In genomic region chr1:77544845-77545244, GRCh38 we compare ENCODE assay signal across 17 cellular contexts.
"Had no signal": no experiment of that assay in that cellular context is flagged by ENCODE, and none has a peak within 500 bp of the region (broad histone marks: within the 10 kb centered on the region; RNA-seq: fewer than 3 reads in every experiment).

No MANE protein-coding gene starts in this region.

- H3K4me2 ChIP-seq: SK-N-SH had no signal

- H3K9me3 ChIP-seq: body of pancreas, left lung, psoas muscle, SK-N-SH, thoracic aorta had no signal

- H3K9ac ChIP-seq: SK-N-SH had no signal

- H3K27ac Mint-ChIP-seq: activated naive CD4-positive, alpha-beta T cell treated with anti-CD3 and anti-CD28 coated beads, Interleukin-2, amount 10 ng/mL, durations not matched to agents 7 days and 5 days; activated T-helper 2 cell treated with anti-CD3 and anti-CD28 coated beads, Interferon-gamma antibody, Interleukin-2, Interleukin-4, amounts not matched to agents 10 μg/mL and 5 μg/mL and 100 μg/mL, durations not matched to agents 14 hours and 24 hours and 36 hours; natural killer cell treated with Interleukin-12 subunit alpha and Interleukin-12 subunit beta and Interleukin-15 and Interleukin-18, amount 100 ng/mL, for 72 hours; stimulated activated naive CD8-positive, alpha-beta T cell treated with anti-CD3 and anti-CD28 coated beads, Interleukin-15, Interleukin-2, amounts not matched to agents 100 ng/mL and 50 ng/mL, for 24 hours; T-cell had no signal

- H3K4me3 ChIP-seq: body of pancreas, left lung, psoas muscle, thoracic aorta had no signal

- DNase-seq: activated CD4-positive, alpha-beta T cell treated with anti-CD3 and anti-CD28 coated beads for 1 hour; activated CD4-positive, alpha-beta T cell treated with anti-CD3 and anti-CD28 coated beads, Interleukin-2, amount 50 U/mL, for 48 hours; activated naive CD4-positive, alpha-beta T cell treated with anti-CD3 and anti-CD28 coated beads, Interleukin-2, amount 10 ng/mL, durations not matched to agents 7 days and 5 days; body of pancreas; effector memory CD4-positive, alpha-beta T cell; left lung; mesendoderm; psoas muscle; SK-N-SH; T-cell; T1000 had no signal

- ATAC-seq: body of pancreas, left lung, psoas muscle, sciatic nerve, T-cell had no signal

- H3K27me3 Mint-ChIP-seq: activated naive CD4-positive, alpha-beta T cell treated with anti-CD3 and anti-CD28 coated beads, Interleukin-2, amount 10 ng/mL, durations not matched to agents 7 days and 5 days; stimulated activated naive CD8-positive, alpha-beta T cell treated with anti-CD3 and anti-CD28 coated beads, Interleukin-15, Interleukin-2, amounts not matched to agents 100 ng/mL and 50 ng/mL, for 24 hours; T-cell had no signal

- H3K27ac ChIP-seq: body of pancreas, left lung, psoas muscle, thoracic aorta, VCaP had no signal

- H3K36me3 ChIP-seq: left lung, thoracic aorta had no signal

- H3K27me3 ChIP-seq: body of pancreas, left lung had no signal

- H3K36me3 Mint-ChIP-seq: activated naive CD4-positive, alpha-beta T cell treated with anti-CD3 and anti-CD28 coated beads, Interleukin-2, amount 10 ng/mL, durations not matched to agents 7 days and 5 days; natural killer cell treated with Interleukin-12 subunit alpha and Interleukin-12 subunit beta and Interleukin-15 and Interleukin-18, amount 100 ng/mL, for 72 hours had no signal

- H3K9me3 Mint-ChIP-seq: activated naive CD4-positive, alpha-beta T cell treated with anti-CD3 and anti-CD28 coated beads, Interleukin-2, amount 10 ng/mL, durations not matched to agents 7 days and 5 days; activated T-helper 2 cell treated with anti-CD3 and anti-CD28 coated beads, Interferon-gamma antibody, Interleukin-2, Interleukin-4, amounts not matched to agents 10 μg/mL and 5 μg/mL and 100 μg/mL, durations not matched to agents 14 hours and 24 hours and 36 hours; natural killer cell treated with Interleukin-12 subunit alpha and Interleukin-12 subunit beta and Interleukin-15 and Interleukin-18, amount 100 ng/mL, for 72 hours; stimulated activated naive CD8-positive, alpha-beta T cell treated with anti-CD3 and anti-CD28 coated beads, Interleukin-15, Interleukin-2, amounts not matched to agents 100 ng/mL and 50 ng/mL, for 24 hours; T-cell had no signal

- H3K4me1 ChIP-seq: body of pancreas, psoas muscle had no signal

- H3K4me3 Mint-ChIP-seq: activated naive CD4-positive, alpha-beta T cell treated with anti-CD3 and anti-CD28 coated beads, Interleukin-2, amount 10 ng/mL, durations not matched to agents 7 days and 5 days; natural killer cell treated with Interleukin-12 subunit alpha and Interleukin-12 subunit beta and Interleukin-15 and Interleukin-18, amount 100 ng/mL, for 72 hours; stimulated activated naive CD8-positive, alpha-beta T cell treated with anti-CD3 and anti-CD28 coated beads, Interleukin-15, Interleukin-2, amounts not matched to agents 100 ng/mL and 50 ng/mL, for 24 hours; T-cell had no signal
